8 cellular contexts compared by ENCODE assay signal in the genomic region with DNA sequence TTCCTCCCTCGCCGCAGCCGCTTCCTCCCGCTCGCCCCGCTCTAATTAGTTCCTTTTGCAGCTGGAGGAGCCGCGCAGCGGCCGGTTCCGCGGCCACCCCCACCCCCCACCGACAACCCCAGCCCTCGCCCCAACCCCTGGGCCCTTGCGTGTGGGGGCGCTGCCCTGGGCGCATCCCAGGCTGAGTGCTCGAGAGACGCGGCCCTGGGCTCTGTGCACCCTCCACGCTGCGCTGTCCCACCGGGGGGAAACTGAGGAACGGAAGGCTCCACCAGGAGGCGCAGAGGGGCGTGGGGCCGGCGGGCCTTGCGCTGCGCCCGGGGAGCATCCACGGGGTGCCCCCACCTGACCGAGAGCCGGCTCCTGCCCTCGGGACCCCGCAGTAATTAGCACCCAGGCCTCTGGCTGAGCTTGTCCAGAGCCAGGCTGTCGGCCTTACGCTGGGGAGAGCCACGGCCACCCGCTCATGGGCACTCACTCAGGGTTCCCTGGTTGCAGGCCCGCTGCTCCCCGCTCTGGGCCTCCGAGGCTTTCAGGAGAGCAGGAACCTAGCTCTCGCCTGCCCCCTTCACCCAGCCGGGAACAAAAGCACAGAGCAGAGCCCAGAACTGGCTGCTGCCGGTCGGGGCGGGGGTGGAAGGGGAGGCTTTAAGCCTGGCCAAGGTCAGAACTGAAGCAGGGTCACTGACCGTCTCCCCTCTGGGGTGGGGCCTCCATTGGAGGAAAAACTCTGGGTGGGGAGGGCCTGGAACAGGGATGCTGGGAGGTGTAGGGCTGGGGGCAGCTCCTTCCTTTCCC.
DNase-seq lines count a peak whose midpoint lies in the region; ATAC-seq lines count a peak whose summit lies in the region.

No MANE protein-coding gene starts in this region.

- no peaks in the 10 kb centered on the region for H3K9me3 Mint-ChIP-seq in memory B cell

- H3K9ac ChIP-seq in ES-I3 (ENCODE audit: low read depth, low read length), result peak overlapping the region; percentile 46

- no peak overlapping the region for H3K27ac Mint-ChIP-seq in memory B cell

- no peaks in the 10 kb centered on the region for H3K36me3 ChIP-seq in ES-I3 (ENCODE audit: insufficient read depth, low read length)

- peak overlapping the region; percentile 67 for H3K4me3 Mint-ChIP-seq in memory B cell

- no peaks in the 10 kb centered on the region for H3K36me3 Mint-ChIP-seq in memory B cell

- no peaks in the 10 kb centered on the region for H3K27me3 Mint-ChIP-seq in memory B cell

- peaks cover 33% of the 10 kb centered on the region for H3K4me1 ChIP-seq in ES-I3 (ENCODE audit: insufficient read depth, low read length)

- H3K9me3 ChIP-seq in ES-I3 (ENCODE audit: control insufficient read depth, insufficient read depth, low read length), result no peaks in the 10 kb centered on the region

- DNase-seq in NCI-H2107 (lab: John Stamatoyannopoulos, UW) (peak; percentile 64), epidermal melanocyte (ENCODE audit: insufficient read length, low spot score) (peak; percentile 93), memory B cell (ENCODE audit: low spot score in 2 of 2) (peak; percentile 46 to 61), NCI-H2196 treated with DMSO at 0.1 percent for 48 hours (lab: John Stamatoyannopoulos, UW; ENCODE audit: unreplicated experiment) (no peak)
- peak; percentile 19 for DNase-seq in activated CD8-positive, alpha-beta memory T cell treated with anti-CD3 and anti-CD28 coated beads, Interleukin-2, amount 50 U/mL, for 1 hour (ENCODE audit: extremely low read depth)
- peak in 2 of 3 experiments; percentile 38 to 60 for DNase-seq in stimulated activated CD4-positive, alpha-beta T cell treated with anti-CD3 and anti-CD28 coated beads, TNF-alpha, amount 100 ng/mL, for 24 hours (ENCODE audit: low read depth in 3 of 3)

- ATAC-seq in memory B cell (ENCODE audit: low read depth), result peak; percentile 62
- ATAC-seq in GM18867 (IDR thresholded peaks at IDR 0.05; ENCODE audit: unreplicated experiment), result no peak

- H3K4me1 Mint-ChIP-seq in memory B cell, result peaks cover 8% of the 10 kb centered on the region
